14 cellular contexts compared by ENCODE assay signal in the genomic region with DNA sequence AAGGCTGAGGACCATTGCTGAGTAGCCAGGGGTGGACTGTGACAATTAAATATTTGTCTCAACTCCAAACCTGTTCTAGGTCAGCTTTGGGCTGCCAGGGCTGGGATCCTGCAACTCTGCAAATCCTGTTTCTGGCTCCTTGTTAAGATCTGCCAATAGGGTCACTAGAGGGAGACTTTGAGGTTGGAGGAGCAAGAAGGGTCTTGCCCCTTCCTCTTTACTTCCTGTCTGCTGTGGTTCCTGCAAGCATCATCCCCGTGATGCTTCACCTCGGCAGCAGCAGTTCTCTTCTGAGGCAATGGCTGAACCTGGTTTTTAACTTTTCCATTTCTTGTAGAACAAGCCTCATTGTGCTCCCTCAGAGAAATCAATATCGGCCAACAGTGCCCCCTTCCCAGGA.
DNase-seq lines count a peak whose midpoint lies in the region; ATAC-seq and TF ChIP-seq lines count a peak whose summit lies in the region.
"Had no signal": no experiment of that assay in that cellular context is flagged by ENCODE, and none has a peak within 500 bp of the region (broad histone marks: within the 10 kb centered on the region; RNA-seq: fewer than 3 reads in every experiment).

No MANE protein-coding gene starts in this region.

- no peak overlapping the region for H3K23ac ChIP-seq in H9 (ENCODE audit: insufficient read length, low read depth, low read length)

- no peak overlapping the region for H3K27ac ChIP-seq in H9 (ENCODE audit: insufficient read length, low read depth, low read length)
- no peak overlapping the region for H3K27ac ChIP-seq in WERI-Rb-1
- no peak overlapping the region for H3K27ac ChIP-seq in lower lobe of right lung
- no peak overlapping the region for H3K27ac ChIP-seq in SK-N-SH (ENCODE audit: low read depth in 2 of 2, low read length in 1 of 2)

- no peaks in the 10 kb centered on the region for H3K36me3 ChIP-seq in BE2C
- H3K36me3 ChIP-seq in WERI-Rb-1, result no peaks in the 10 kb centered on the region
- H3K36me3 ChIP-seq in lower lobe of right lung, result no peaks in the 10 kb centered on the region
- no peaks in the 10 kb centered on the region for H3K36me3 ChIP-seq in SK-N-SH (replicated peaks in 1 of 2; ENCODE audit: control insufficient read depth in 1 of 2, insufficient read depth in 2 of 2, low read length in 1 of 2)
- H3K36me3 ChIP-seq: HAP-1 had no signal

- H3K56ac ChIP-seq in H9 (ENCODE audit: insufficient read length, low read depth, low read length), result no peak overlapping the region

- TF ChIP-seq EP300 in SK-N-SH (IDR thresholded peaks at IDR 0.05; ENCODE audit: borderline replicate concordance in 1 of 2, low read depth in 1 of 2, low read length in 1 of 2), result no peak

- H3K9me2 ChIP-seq in SK-N-SH, result no peaks in the 10 kb centered on the region

- H2BK120ac ChIP-seq in H9 (ENCODE audit: low read depth, low read length, poor library complexity, severe bottlenecking), result no peak overlapping the region

- CTCF ChIA-PET in SK-N-SH (lab: Yijun Ruan, JAX), result interaction anchor here (0.8 kb wide), 1 partner anchor 225 kb away, joined by 3 read pairs; no protein-coding TSS in a partner anchor

- no peak overlapping the region for H3K4me2 ChIP-seq in H9 (ENCODE audit: insufficient read depth, insufficient read length, low read length)
- H3K4me2 ChIP-seq in SK-N-SH, result no peak overlapping the region

- no peak for TF ChIP-seq RAD21 in SK-N-SH (IDR thresholded peaks at IDR 0.05; ENCODE audit: low read length)

- H3K9me3 ChIP-seq in BE2C (no peaks in the 10 kb centered on the region), H9 (ENCODE audit: control insufficient read depth, low read depth, low read length) (no peaks in the 10 kb centered on the region), WERI-Rb-1 (ENCODE audit: severe bottlenecking) (no peaks in the 10 kb centered on the region), lower lobe of right lung (no peaks in the 10 kb centered on the region), SK-N-SH (no peaks in the 10 kb centered on the region)
- H3K9me3 ChIP-seq: HAP-1 had no signal

- no peak overlapping the region for H3K4me3 Mint-ChIP-seq in H9
- H3K4me3 Mint-ChIP-seq: CD4-positive, alpha-beta T cell had no signal

- POLR2A ChIA-PET in SK-N-SH (lab: Yijun Ruan, JAX), result no interaction called here

- no peak overlapping the region for H2BK5ac ChIP-seq in H9 (ENCODE audit: insufficient read length, low read length)

- H3K4me1 Mint-ChIP-seq in H9, result peaks cover 8 to 12% of the 10 kb centered on the region in 2 experiments

- H3K27me3 ChIP-seq in BE2C (peaks cover 22% of the 10 kb centered on the region), H9 (ENCODE audit: insufficient read depth, low read length) (peaks cover 15% of the 10 kb centered on the region; the same call in 1 of the 2 replicates), WERI-Rb-1 (ENCODE audit: insufficient read depth, low read depth, severe bottlenecking) (no peaks in the 10 kb centered on the region), lower lobe of right lung (ENCODE audit: low read depth) (peaks cover 32% of the 10 kb centered on the region), SK-N-SH (ENCODE audit: insufficient read depth) (no peaks in the 10 kb centered on the region)

- H2AFZ ChIP-seq in H9 (ENCODE audit: low read length) (no peak overlapping the region), SK-N-SH (ENCODE audit: low read depth) (no peak overlapping the region)

- H4K5ac ChIP-seq in H9 (ENCODE audit: insufficient read length, low read depth, low read length), result no peak overlapping the region

- H3K4me1 ChIP-seq in BE2C (no peaks in the 10 kb centered on the region), H9 (ENCODE audit: insufficient read depth, low read length) (no peaks in the 10 kb centered on the region; the same call in 1 of the 2 replicates), lower lobe of right lung (no peaks in the 10 kb centered on the region), SK-N-SH (ENCODE audit: control insufficient read depth in 1 of 2, insufficient read depth in 2 of 2, low read depth in 1 of 2, low read length in 1 of 2) (peaks cover 0 to 8% of the 10 kb centered on the region in 2 experiments; a peak in 1 of 4 replicates)
- H3K4me1 ChIP-seq: HAP-1 had no signal

- no peak overlapping the region for H3K18ac ChIP-seq in H9 (ENCODE audit: insufficient read length, low read depth, low read length)

- H2BK20ac ChIP-seq in H9 (ENCODE audit: low read depth, low read length, poor library complexity, severe bottlenecking), result no peak overlapping the region

- no peak for DNase-seq in BE2C
- DNase-seq in H9, result no peak
- no peak for DNase-seq in WERI-Rb-1
- DNase-seq in iPS DF 19.7 (ENCODE audit: low read depth, low spot score), result peak; percentile 9
- no peak for DNase-seq in cerebellar cortex (ENCODE audit: low spot score)
- DNase-seq in lower lobe of right lung, result no peak
- DNase-seq in NCI-H187 (lab: John Stamatoyannopoulos, UW), result no peak
- no peak for DNase-seq in SK-N-SH
- DNase-seq: ACHN; C1 segment of cervical spinal cord; Calu3; CD4-positive, alpha-beta T cell; DMS 273 treated with DMSO at 0.1 percent for 48 hours had no signal

- intact Hi-C loops in lower lobe of right lung (cut with DNase I), result no loop called here

- no peak overlapping the region for H2AK5ac ChIP-seq in H9 (ENCODE audit: insufficient read length, low read length)

- H4K8ac ChIP-seq in H9 (replicated peaks; ENCODE audit: insufficient read length, low read depth, low read length), result no peak overlapping the region

- WGBS in H9 (ENCODE audit: extremely low coverage, insufficient read length, low lambda C conversion rate), result no CpG with 5 or more reads among the region's 3 CpGs
- 39% methylated on average over 2 of the region's 3 CpGs for WGBS in SK-N-SH (ENCODE audit: low lambda C conversion rate)

- TF ChIP-seq CTCF in BE2C (IDR thresholded peaks at IDR 0.05; ENCODE audit: low read depth, low read length) (peak; percentile 9; the same call in 1 of the 2 replicates), H9 (conservative IDR thresholded peaks at IDR 0.05) (peak; percentile 42; the same call in 2 of the 3 replicates), WERI-Rb-1 (IDR thresholded peaks at IDR 0.05; ENCODE audit: low read depth, low read length) (peak; percentile 16; the same call in 1 of the 2 replicates), lower lobe of right lung (IDR thresholded peaks at IDR 0.05) (no peak), SK-N-SH (IDR thresholded peaks at IDR 0.05) (no peak)

- no peak overlapping the region for H3T11ph ChIP-seq in H9 (ENCODE audit: low read length)

- H4K20me1 ChIP-seq in H9 (ENCODE audit: control insufficient read depth, insufficient read depth, insufficient read length) (no peaks in the 10 kb centered on the region), SK-N-SH (ENCODE audit: insufficient read depth) (no peaks in the 10 kb centered on the region)

- H3K27me3 Mint-ChIP-seq in H9 (ENCODE audit: low read depth), result peaks cover 57% of the 10 kb centered on the region

- H4K91ac ChIP-seq in H9 (ENCODE audit: insufficient read length, low read depth, low read length), result no peak overlapping the region

- H3K9ac ChIP-seq in H9 (ENCODE audit: extremely low read depth, insufficient read length, low read length), result no peak overlapping the region
- H3K9ac ChIP-seq in SK-N-SH, result no peak overlapping the region

- H3K4me3 ChIP-seq in BE2C (ENCODE audit: low read depth, low read length), result no peak overlapping the region
- no peak overlapping the region for H3K4me3 ChIP-seq in WERI-Rb-1 (ENCODE audit: low read depth, low read length)
- H3K4me3 ChIP-seq in lower lobe of right lung, result no peak overlapping the region
- no peak overlapping the region for H3K4me3 ChIP-seq in SK-N-SH (ENCODE audit: low read depth in 2 of 2, low read length in 1 of 2)
- H3K4me3 ChIP-seq: HAP-1 had no signal

- no peaks in the 10 kb centered on the region for H3F3A ChIP-seq in SK-N-SH (replicated peaks; ENCODE audit: insufficient read depth)

- H2BK15ac ChIP-seq in H9 (ENCODE audit: low read depth, low read length), result no peak overlapping the region

- no peaks in the 10 kb centered on the region for H3K79me1 ChIP-seq in H9 (ENCODE audit: insufficient read depth, low read depth, low read length, poor library complexity, severe bottlenecking)

- no peak overlapping the region for H3K14ac ChIP-seq in H9 (ENCODE audit: insufficient read depth, low read length)

- no peak overlapping the region for H3K4ac ChIP-seq in H9 (ENCODE audit: low read depth, low read length)

- H3K23me2 ChIP-seq in H9 (ENCODE audit: insufficient read length, low read depth, low read length, poor library complexity, severe bottlenecking), result peaks cover 7% of the 10 kb centered on the region

- ATAC-seq in lower lobe of right lung, result no peak

- peaks cover 4 to 6% of the 10 kb centered on the region in 2 experiments; a peak in 2 of 5 replicates for H3K9me3 Mint-ChIP-seq in H9
- H3K9me3 Mint-ChIP-seq: CD4-positive, alpha-beta T cell had no signal

- no peak overlapping the region for H3K27ac Mint-ChIP-seq in H9
- H3K27ac Mint-ChIP-seq: CD4-positive, alpha-beta T cell had no signal

- H3K79me2 ChIP-seq in H9 (ENCODE audit: insufficient read depth, low read length) (no peaks in the 10 kb centered on the region), SK-N-SH (ENCODE audit: insufficient read depth) (no peaks in the 10 kb centered on the region)

- no peak overlapping the region for H2BK12ac ChIP-seq in H9 (ENCODE audit: insufficient read length, low read depth, low read length)

- peaks cover 0 to 5% (median 0%) of the 10 kb centered on the region in 3 experiments; a peak in 1 of 7 replicates for H3K36me3 Mint-ChIP-seq in H9 (ENCODE audit: insufficient read depth in 1 of 3, low read depth in 3 of 3)

TF ChIP-seq in SK-N-SH, 30 proteins besides CTCF, POLR2A, EP300 and RAD21:
- TF ChIP-seq RCOR1 (IDR thresholded peaks at IDR 0.05; ENCODE audit: low read length) (no peak), RFX5 (IDR thresholded peaks at IDR 0.05; ENCODE audit: low read length) (no peak), GATA2 (CRISPR knock-in tag; IDR thresholded peaks at IDR 0.05) (no peak), POLR2AphosphoS5 (IDR thresholded peaks at IDR 0.05; ENCODE audit: low read depth, low read length) (no peak), MXI1 (IDR thresholded peaks at IDR 0.05; ENCODE audit: low read depth, low read length) (no peak)
- TF ChIP-seq, protein P1, sequence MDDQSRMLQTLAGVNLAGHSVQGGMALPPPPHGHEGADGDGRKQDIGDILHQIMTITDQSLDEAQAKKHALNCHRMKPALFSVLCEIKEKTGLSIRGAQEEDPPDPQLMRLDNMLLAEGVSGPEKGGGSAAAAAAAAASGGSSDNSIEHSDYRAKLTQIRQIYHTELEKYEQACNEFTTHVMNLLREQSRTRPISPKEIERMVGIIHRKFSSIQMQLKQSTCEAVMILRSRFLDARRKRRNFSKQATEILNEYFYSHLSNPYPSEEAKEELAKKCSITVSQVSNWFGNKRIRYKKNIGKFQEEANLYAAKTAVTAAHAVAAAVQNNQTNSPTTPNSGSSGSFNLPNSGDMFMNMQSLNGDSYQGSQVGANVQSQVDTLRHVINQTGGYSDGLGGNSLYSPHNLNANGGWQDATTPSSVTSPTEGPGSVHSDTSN (IDR thresholded peaks at IDR 0.05), result no peak
- TF ChIP-seq, protein P2, sequence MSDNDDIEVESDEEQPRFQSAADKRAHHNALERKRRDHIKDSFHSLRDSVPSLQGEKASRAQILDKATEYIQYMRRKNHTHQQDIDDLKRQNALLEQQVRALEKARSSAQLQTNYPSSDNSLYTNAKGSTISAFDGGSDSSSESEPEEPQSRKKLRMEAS (IDR thresholded peaks at IDR 0.05; ENCODE audit: low read depth), result no peak

Comparison
In these comparisons a context has a peak if more than half of its experiments do, and no peak if none do; other contexts are left out.
1. CTCF ChIP-seq: peak in BE2C (single experiment), H9 (single experiment) and WERI-Rb-1 (single experiment); none in lower lobe of right lung (single experiment) and SK-N-SH (single experiment).